In the genomic region with DNA sequence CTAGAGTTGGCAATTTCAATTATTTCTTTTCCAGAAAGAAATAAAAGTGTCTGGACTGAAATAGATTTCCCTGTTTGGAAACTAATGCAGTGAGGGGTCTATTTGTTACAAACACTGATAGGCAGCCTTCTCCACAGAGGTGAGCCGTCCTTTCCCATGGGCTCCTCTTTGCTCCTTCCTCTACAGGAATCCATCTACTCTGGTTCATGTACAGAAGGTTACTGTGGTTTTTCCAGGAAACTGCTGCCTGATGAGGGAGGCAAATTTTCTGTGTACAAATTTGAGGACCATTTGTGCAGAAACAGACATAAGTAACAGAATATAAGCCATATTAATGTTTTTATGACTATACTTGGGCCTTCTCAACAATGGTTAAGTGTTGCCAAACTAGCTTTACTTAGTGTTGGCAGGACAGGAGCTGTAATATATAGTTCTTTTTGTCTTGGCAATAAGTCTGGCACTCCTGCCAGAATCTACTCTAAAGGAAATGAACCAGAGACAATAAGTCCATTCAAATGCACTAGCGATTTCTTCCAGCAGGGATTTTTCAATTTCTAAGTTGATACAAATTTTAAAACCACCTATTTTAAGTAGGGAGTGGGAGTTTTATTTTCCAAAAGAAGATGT, we compare ENCODE assay signal across 1 cellular context.
TF ChIP-seq lines count a peak whose summit lies in the region.

No MANE protein-coding gene starts in this region.

TF ChIP-seq in GM23338, 12 proteins besides CTCF, POLR2A, EP300 and RAD21 (continued from another document):
- TF ChIP-seq, protein P1, sequence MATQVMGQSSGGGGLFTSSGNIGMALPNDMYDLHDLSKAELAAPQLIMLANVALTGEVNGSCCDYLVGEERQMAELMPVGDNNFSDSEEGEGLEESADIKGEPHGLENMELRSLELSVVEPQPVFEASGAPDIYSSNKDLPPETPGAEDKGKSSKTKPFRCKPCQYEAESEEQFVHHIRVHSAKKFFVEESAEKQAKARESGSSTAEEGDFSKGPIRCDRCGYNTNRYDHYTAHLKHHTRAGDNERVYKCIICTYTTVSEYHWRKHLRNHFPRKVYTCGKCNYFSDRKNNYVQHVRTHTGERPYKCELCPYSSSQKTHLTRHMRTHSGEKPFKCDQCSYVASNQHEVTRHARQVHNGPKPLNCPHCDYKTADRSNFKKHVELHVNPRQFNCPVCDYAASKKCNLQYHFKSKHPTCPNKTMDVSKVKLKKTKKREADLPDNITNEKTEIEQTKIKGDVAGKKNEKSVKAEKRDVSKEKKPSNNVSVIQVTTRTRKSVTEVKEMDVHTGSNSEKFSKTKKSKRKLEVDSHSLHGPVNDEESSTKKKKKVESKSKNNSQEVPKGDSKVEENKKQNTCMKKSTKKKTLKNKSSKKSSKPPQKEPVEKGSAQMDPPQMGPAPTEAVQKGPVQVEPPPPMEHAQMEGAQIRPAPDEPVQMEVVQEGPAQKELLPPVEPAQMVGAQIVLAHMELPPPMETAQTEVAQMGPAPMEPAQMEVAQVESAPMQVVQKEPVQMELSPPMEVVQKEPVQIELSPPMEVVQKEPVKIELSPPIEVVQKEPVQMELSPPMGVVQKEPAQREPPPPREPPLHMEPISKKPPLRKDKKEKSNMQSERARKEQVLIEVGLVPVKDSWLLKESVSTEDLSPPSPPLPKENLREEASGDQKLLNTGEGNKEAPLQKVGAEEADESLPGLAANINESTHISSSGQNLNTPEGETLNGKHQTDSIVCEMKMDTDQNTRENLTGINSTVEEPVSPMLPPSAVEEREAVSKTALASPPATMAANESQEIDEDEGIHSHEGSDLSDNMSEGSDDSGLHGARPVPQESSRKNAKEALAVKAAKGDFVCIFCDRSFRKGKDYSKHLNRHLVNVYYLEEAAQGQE (IDR thresholded peaks at IDR 0.05; ENCODE audit: unreplicated experiment): no peak
- TF ChIP-seq POLR2AphosphoS5 (IDR thresholded peaks at IDR 0.05; ENCODE audit: low read depth) (no peak), ZNF114 (CRISPR knock-in tag; IDR thresholded peaks at IDR 0.05) (no peak), NANOG (IDR thresholded peaks at IDR 0.05; ENCODE audit: borderline replicate concordance) (no peak), JUNB (IDR thresholded peaks at IDR 0.05; ENCODE audit: unreplicated experiment) (no peak), EZH2 (IDR thresholded peaks at IDR 0.05; ENCODE audit: low read depth, unreplicated experiment) (no peak)
- TF ChIP-seq, protein P2, sequence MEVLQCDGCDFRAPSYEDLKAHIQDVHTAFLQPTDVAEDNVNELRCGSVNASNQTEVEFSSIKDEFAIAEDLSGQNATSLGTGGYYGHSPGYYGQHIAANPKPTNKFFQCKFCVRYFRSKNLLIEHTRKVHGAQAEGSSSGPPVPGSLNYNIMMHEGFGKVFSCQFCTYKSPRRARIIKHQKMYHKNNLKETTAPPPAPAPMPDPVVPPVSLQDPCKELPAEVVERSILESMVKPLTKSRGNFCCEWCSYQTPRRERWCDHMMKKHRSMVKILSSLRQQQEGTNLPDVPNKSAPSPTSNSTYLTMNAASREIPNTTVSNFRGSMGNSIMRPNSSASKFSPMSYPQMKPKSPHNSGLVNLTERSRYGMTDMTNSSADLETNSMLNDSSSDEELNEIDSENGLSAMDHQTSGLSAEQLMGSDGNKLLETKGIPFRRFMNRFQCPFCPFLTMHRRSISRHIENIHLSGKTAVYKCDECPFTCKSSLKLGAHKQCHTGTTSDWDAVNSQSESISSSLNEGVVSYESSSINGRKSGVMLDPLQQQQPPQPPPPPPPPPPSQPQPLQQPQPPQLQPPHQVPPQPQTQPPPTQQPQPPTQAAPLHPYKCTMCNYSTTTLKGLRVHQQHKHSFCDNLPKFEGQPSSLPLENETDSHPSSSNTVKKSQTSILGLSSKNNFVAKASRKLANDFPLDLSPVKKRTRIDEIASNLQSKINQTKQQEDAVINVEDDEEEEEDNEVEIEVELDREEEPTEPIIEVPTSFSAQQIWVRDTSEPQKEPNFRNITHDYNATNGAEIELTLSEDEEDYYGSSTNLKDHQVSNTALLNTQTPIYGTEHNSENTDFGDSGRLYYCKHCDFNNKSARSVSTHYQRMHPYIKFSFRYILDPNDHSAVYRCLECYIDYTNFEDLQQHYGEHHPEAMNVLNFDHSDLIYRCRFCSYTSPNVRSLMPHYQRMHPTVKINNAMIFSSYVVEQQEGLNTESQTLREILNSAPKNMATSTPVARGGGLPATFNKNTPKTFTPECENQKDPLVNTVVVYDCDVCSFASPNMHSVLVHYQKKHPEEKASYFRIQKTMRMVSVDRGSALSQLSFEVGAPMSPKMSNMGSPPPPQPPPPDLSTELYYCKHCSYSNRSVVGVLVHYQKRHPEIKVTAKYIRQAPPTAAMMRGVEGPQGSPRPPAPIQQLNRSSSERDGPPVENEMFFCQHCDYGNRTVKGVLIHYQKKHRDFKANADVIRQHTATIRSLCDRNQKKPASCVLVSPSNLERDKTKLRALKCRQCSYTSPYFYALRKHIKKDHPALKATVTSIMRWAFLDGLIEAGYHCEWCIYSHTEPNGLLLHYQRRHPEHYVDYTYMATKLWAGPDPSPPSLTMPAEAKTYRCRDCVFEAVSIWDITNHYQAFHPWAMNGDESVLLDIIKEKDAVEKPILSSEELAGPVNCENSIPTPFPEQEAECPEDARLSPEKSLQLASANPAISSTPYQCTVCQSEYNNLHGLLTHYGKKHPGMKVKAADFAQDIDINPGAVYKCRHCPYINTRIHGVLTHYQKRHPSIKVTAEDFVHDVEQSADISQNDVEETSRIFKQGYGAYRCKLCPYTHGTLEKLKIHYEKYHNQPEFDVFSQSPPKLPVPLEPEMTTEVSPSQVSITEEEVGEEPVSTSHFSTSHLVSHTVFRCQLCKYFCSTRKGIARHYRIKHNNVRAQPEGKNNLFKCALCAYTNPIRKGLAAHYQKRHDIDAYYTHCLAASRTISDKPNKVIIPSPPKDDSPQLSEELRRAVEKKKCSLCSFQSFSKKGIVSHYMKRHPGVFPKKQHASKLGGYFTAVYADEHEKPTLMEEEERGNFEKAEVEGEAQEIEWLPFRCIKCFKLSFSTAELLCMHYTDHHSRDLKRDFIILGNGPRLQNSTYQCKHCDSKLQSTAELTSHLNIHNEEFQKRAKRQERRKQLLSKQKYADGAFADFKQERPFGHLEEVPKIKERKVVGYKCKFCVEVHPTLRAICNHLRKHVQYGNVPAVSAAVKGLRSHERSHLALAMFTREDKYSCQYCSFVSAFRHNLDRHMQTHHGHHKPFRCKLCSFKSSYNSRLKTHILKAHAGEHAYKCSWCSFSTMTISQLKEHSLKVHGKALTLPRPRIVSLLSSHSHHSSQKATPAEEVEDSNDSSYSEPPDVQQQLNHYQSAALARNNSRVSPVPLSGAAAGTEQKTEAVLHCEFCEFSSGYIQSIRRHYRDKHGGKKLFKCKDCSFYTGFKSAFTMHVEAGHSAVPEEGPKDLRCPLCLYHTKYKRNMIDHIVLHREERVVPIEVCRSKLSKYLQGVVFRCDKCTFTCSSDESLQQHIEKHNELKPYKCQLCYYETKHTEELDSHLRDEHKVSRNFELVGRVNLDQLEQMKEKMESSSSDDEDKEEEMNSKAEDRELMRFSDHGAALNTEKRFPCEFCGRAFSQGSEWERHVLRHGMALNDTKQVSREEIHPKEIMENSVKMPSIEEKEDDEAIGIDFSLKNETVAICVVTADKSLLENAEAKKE (CRISPR knock-in tag; IDR thresholded peaks at IDR 0.05): no peak
